Comparison of ENCODE assay signal across 11 cellular contexts in the genomic region with DNA sequence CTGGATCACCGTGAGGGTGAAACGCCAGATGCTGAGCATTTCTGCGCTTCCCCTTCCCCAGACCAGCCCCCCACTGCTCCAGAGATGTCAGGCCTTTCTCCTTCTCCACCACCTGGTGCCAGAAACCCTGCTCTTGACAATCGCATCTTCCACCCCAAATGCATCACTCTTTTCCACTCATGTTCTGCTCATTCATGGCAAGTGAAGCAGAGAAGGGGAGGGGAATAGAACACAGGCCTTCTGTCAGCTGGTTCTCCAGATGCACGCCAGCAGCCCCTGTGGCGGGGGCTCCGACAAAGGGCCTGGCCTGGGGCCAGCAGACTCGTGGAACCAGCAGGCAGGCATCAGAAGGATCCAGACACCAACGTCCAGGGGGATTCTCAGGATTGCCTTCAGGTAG.
A peak's percentile ranks its signal among the peaks of the same experiment; 100 is the strongest.
DNase-seq lines count a peak whose midpoint lies in the region; TF ChIP-seq lines count a peak whose summit lies in the region.
"Had no signal": no experiment of that assay in that cellular context is flagged by ENCODE, and none has a peak within 500 bp of the region (broad histone marks: within the 10 kb centered on the region; RNA-seq: fewer than 3 reads in every experiment).

No MANE protein-coding gene starts in this region.

- no peak for TF ChIP-seq EP300 in transverse colon (IDR thresholded peaks at IDR 0.05; ENCODE audit: low read depth)

- no peaks in the 10 kb centered on the region for H3K27me3 Mint-ChIP-seq in activated naive CD4-positive, alpha-beta T cell treated with anti-CD3 and anti-CD28 coated beads, Interleukin-2, amount 50 U/mL, for 24 hours
- H3K27me3 Mint-ChIP-seq: naive B cell had no signal

- H3K27me3 ChIP-seq in hepatocyte, result no peaks in the 10 kb centered on the region
- no peaks in the 10 kb centered on the region for H3K27me3 ChIP-seq in transverse colon
- H3K27me3 ChIP-seq: gastrocnemius medialis had no signal

- H3K9me2 ChIP-seq in hepatocyte (replicated peaks; ENCODE audit: insufficient read depth), result no peaks in the 10 kb centered on the region

- H4K20me1 ChIP-seq in hepatocyte (ENCODE audit: insufficient read depth, poor library complexity, severe bottlenecking), result peaks cover 3% of the 10 kb centered on the region

- no peak overlapping the region for H2AFZ ChIP-seq in hepatocyte

- TF ChIP-seq CTCF in hepatocyte (IDR thresholded peaks at IDR 0.05; ENCODE audit: poor library complexity) (no peak), transverse colon (IDR thresholded peaks at IDR 0.05) (no peak)

- peak overlapping the region; percentile 44 for H3K27ac ChIP-seq in hepatocyte
- H3K27ac ChIP-seq in transverse colon, result peak overlapping the region; percentile 29 to 54 (median 43)
- H3K27ac ChIP-seq: gastrocnemius medialis had no signal

- H3K4me1 Mint-ChIP-seq in activated naive CD4-positive, alpha-beta T cell treated with anti-CD3 and anti-CD28 coated beads, Interleukin-2, amount 50 U/mL, for 24 hours, result peaks cover 57% of the 10 kb centered on the region

- peaks cover 8% of the 10 kb centered on the region for H3K36me3 Mint-ChIP-seq in activated naive CD4-positive, alpha-beta T cell treated with anti-CD3 and anti-CD28 coated beads, Interleukin-2, amount 50 U/mL, for 24 hours
- H3K36me3 Mint-ChIP-seq: naive B cell had no signal

- H3K9me3 ChIP-seq in hepatocyte (ENCODE audit: low read depth), result no peaks in the 10 kb centered on the region
- no peaks in the 10 kb centered on the region for H3K9me3 ChIP-seq in transverse colon
- H3K9me3 ChIP-seq: gastrocnemius medialis had no signal

- H3K27ac Mint-ChIP-seq in activated naive CD4-positive, alpha-beta T cell treated with anti-CD3 and anti-CD28 coated beads, Interleukin-2, amount 50 U/mL, for 24 hours, result peak overlapping the region; percentile 18

- peaks cover 27% of the 10 kb centered on the region for H3K4me1 ChIP-seq in hepatocyte (ENCODE audit: insufficient read depth)
- H3K4me1 ChIP-seq in transverse colon, result peaks cover 12 to 31% (median 18%) of the 10 kb centered on the region in 4 donors

- WGBS in hepatocyte (ENCODE audit: low lambda C conversion rate, missing lambda C conversion rate), result 68% methylated on average over 9 of the region's 9 CpGs
- 60 to 65% methylated on average over 3 to 9 of the region's 9 CpGs for WGBS in transverse colon (ENCODE audit: low coverage in 1 of 2), 2 donors

- H3K36me3 ChIP-seq in hepatocyte (replicated peaks; ENCODE audit: insufficient read depth, low read depth) (no peaks in the 10 kb centered on the region), transverse colon (no peaks in the 10 kb centered on the region)
- H3K36me3 ChIP-seq: gastrocnemius medialis had no signal

- intact Hi-C loops in transverse colon (cut with DNase I; ENCODE audit: low total_unique reads), result no loop called here

- peak overlapping the region; percentile 42 for H3K4me2 ChIP-seq in hepatocyte

- no peak for DNase-seq in activated naive CD4-positive, alpha-beta T cell (lab: John Stamatoyannopoulos, UW)
- DNase-seq in RPMI8226 (peak; percentile 57), hepatocyte (ENCODE audit: low spot score) (peak; percentile 58), transverse colon (no peak), GDM1 (lab: John Stamatoyannopoulos, UW) (no peak), OCI-M2 (lab: John Stamatoyannopoulos, UW; ENCODE audit: unreplicated experiment) (no peak)
- no peak for DNase-seq in activated CD4-positive, alpha-beta T cell treated with anti-CD3 and anti-CD28 coated beads for 4 hours
- DNase-seq: gastrocnemius medialis, MV-4-11, naive B cell had no signal

- H3K79me2 ChIP-seq in hepatocyte, result peaks cover 74% of the 10 kb centered on the region

- peak overlapping the region; percentile 44 for H3K4me3 Mint-ChIP-seq in activated naive CD4-positive, alpha-beta T cell treated with anti-CD3 and anti-CD28 coated beads, Interleukin-2, amount 50 U/mL, for 24 hours

- in situ Hi-C loops in transverse colon (cut with MboI; ENCODE audit: low pct_ligation_motif_present in 1 of 4, low pct_unique_long_range_greater_than_20kb in 1 of 4, low sequenced_read_pairs in 3 of 4), result no loop called here

- no peak for TF ChIP-seq POLR2A in transverse colon (IDR thresholded peaks at IDR 0.05)

- H3K9me3 Mint-ChIP-seq in activated naive CD4-positive, alpha-beta T cell treated with anti-CD3 and anti-CD28 coated beads, Interleukin-2, amount 50 U/mL, for 24 hours, result peaks cover 4% of the 10 kb centered on the region

- H3K4me3 ChIP-seq in hepatocyte (no peak overlapping the region), transverse colon (no peak overlapping the region)
- H3K4me3 ChIP-seq: gastrocnemius medialis had no signal

Comparison
In these comparisons a context has a peak if more than half of its experiments do, and no peak if none do; other contexts are left out.
1. DNase-seq: peak in RPMI8226 (single experiment) and hepatocyte (single experiment); none in activated naive CD4-positive, alpha-beta T cell (0 of 4), transverse colon (single experiment), GDM1 (single experiment), activated CD4-positive, alpha-beta T cell treated with anti-CD3 and anti-CD28 coated beads for 4 hours (0 of 2) and OCI-M2 (single experiment).